Comparison of ENCODE assay signal across 26 cellular contexts in the genomic region with DNA sequence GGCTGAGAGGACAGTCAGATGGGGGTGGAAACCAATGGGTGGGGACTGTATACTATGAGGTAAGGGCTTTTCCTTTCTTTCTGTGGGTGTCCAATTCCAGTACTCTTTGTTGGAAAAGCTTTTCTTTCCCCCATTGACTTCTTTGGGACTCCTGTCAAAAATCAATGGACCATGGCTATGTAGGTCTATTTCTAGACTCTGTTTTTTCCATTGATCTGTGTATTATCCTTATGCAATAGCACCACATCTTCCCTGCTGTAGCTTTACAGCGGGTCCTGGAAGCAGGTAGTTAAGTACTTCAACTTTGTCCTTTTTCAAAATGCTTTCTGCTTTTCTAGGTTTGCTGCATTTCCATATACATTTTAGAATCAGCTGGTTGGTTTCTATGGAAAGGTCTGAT. TPM values are rescaled to one million over a fixed set of nuclear protein-coding genes. Genes with fewer than 3 reads are reported as not detected.
"Had no signal": no experiment of that assay in that cellular context is flagged by ENCODE, and none has a peak within 500 bp of the region (broad histone marks: within the 10 kb centered on the region; RNA-seq: fewer than 3 reads in every experiment).

No MANE protein-coding gene starts in this region.

- H3K36me3 ChIP-seq: neural progenitor cell, neutrophil, ovary, right lobe of liver, sigmoid colon, stomach, thoracic aorta, thyroid gland, tibial nerve, upper lobe of left lung had no signal

- H3K27me3 ChIP-seq: neural progenitor cell, neutrophil, ovary, right lobe of liver, thyroid gland, tibial nerve, upper lobe of left lung, vagina had no signal

- ATAC-seq: naive thymus-derived CD4-positive, alpha-beta T cell; natural killer cell; psoas muscle; right lobe of liver; stimulated activated effector memory CD8-positive, alpha-beta T cell treated with anti-CD3 and anti-CD28 coated beads, Interleukin-12 subunit alpha, Interleukin-12 subunit beta, amount 100 ng/mL, for 72 hours; stimulated activated naive B cell treated with anti-CD40 and anti-IgM and Interleukin-4, amounts not matched to agents 10 μg/mL and 1 μg/mL and 100 μg/mL, for 72 hours had no signal

- H3K4me2 ChIP-seq: neural progenitor cell had no signal

- H2AFZ ChIP-seq: neural progenitor cell, parathyroid adenoma had no signal

- H3K27ac ChIP-seq: neural progenitor cell, neutrophil, ovary, parathyroid adenoma, psoas muscle, right lobe of liver, sigmoid colon, stomach, thoracic aorta, thyroid gland, tibial nerve, upper lobe of left lung, vagina had no signal

- H3K4me3 ChIP-seq: neural progenitor cell, ovary, psoas muscle, right lobe of liver, sigmoid colon, stomach, thoracic aorta, thyroid gland, tibial nerve, upper lobe of left lung, vagina had no signal

- DNase-seq: naive thymus-derived CD4-positive, alpha-beta T cell; natural killer cell; nucleus accumbens; sigmoid colon; small intestine; stimulated activated CD4-positive, alpha-beta T cell treated with anti-CD3 and anti-CD28 coated beads, Interleukin-15, amount 100 ng/mL, for 24 hours; stimulated activated CD4-positive, alpha-beta T cell treated with anti-CD3 and anti-CD28 coated beads, Interleukin-2, amount 100 ng/mL, for 24 hours; stimulated activated CD4-positive, alpha-beta T cell treated with anti-CD3 and anti-CD28 coated beads, Interleukin-2, amount 100 ng/mL, for 48 hours; stimulated activated CD4-positive, alpha-beta T cell treated with anti-CD3 and anti-CD28 coated beads, Interleukin-4, amount 100 ng/mL, for 24 hours; stimulated activated naive B cell treated with anti-CD40 and anti-IgM and Interleukin-4, amounts not matched to agents 10 μg/mL and 1 μg/mL and 100 μg/mL, for 72 hours; stimulated activated naive CD4-positive, alpha-beta T cell treated with Interleukin-2 at 50 U/mL for 16 hours; stomach; thyroid gland; trophoblast cell; upper lobe of left lung had no signal

- H3K4me1 ChIP-seq: neural progenitor cell, parathyroid adenoma, psoas muscle, right lobe of liver, sigmoid colon, thyroid gland, tibial nerve, upper lobe of left lung, vagina had no signal

- H3K79me2 ChIP-seq: parathyroid adenoma had no signal

- H3K9me3 ChIP-seq: ovary, right lobe of liver, thyroid gland had no signal

RNA-seq across cellular contexts. Expression of a gene that starts 11.8 kb away (rescaled TPM):
- total RNA-seq: natural killer cell, skeletal muscle tissue had no signal
